37 cellular contexts compared by ENCODE assay signal in genomic region chr16:5826332-5826731, GRCh38.
"Had no signal": no experiment of that assay in that cellular context is flagged by ENCODE, and none has a peak within 500 bp of the region (broad histone marks: within the 10 kb centered on the region; RNA-seq: fewer than 3 reads in every experiment).

No MANE protein-coding gene starts in this region.

- H3K36me3 ChIP-seq: MG63 had no signal

- H3K27me3 ChIP-seq: MG63 had no signal

- H3K9me3 ChIP-seq: MG63 had no signal

- H3K4me3 ChIP-seq: MG63 had no signal

- DNase-seq: Karpas-422, Kasumi-1, MG63, MM.1S, MV-4-11, NCI-H1048, NCI-H1092, NCI-H1092 treated with DMSO at 0.1 percent for 48 hours, NCI-H1105, NCI-H1105 treated with DMSO at 0.1 percent for 48 hours, NCI-H1417, NCI-H1417 treated with DMSO at 0.1 percent for 48 hours, NCI-H1436, NCI-H1436 treated with DMSO at 0.1 percent for 48 hours, NCI-H146, NCI-H1694, NCI-H1694 treated with DMSO at 0.1 percent for 48 hours, NCI-H187, NCI-H187 treated with DMSO at 0.1 percent for 48 hours, NCI-H1930, NCI-H2029, NCI-H2029 treated with DMSO at 0.1 percent for 48 hours, NCI-H2081, NCI-H2081 treated with DMSO at 0.1 percent for 48 hours, NCI-H2107, NCI-H2171, NCI-H2171 treated with DMSO at 0.1 percent for 48 hours, NCI-H2227 treated with DMSO at 0.1 percent for 48 hours, NCI-H226, NCI-H345, NCI-H446, NCI-H446 treated with DMSO at 0.1 percent for 48 hours, NCI-H510A, NCI-H510A treated with DMSO at 0.1 percent for 48 hours, NCI-H524, NCI-H524 treated with DMSO at 0.1 percent for 48 hours, NCI-H526 had no signal
